16 cellular contexts compared by ENCODE assay signal in genomic region chr14:31893156-31893813, GRCh38.
DNase-seq lines count a peak whose midpoint lies in the region; ATAC-seq and TF ChIP-seq lines count a peak whose summit lies in the region.
"Had no signal": no experiment of that assay in that cellular context is flagged by ENCODE, and none has a peak within 500 bp of the region (broad histone marks: within the 10 kb centered on the region; RNA-seq: fewer than 3 reads in every experiment).

No MANE protein-coding gene starts in this region.

- no peaks in the 10 kb centered on the region for H3K36me3 ChIP-seq in cardiac muscle cell
- H3K36me3 ChIP-seq in neuron (ENCODE audit: insufficient read depth, low read length): no peaks in the 10 kb centered on the region
- H3K36me3 ChIP-seq: upper lobe of left lung had no signal

- H3K9me3 Mint-ChIP-seq in activated naive CD8-positive, alpha-beta T cell treated with anti-CD3 and anti-CD28 coated beads, Interleukin-2, amount 50 U/mL, for 24 hours: no peaks in the 10 kb centered on the region
- H3K9me3 Mint-ChIP-seq: activated T-cell treated with anti-CD3 and anti-CD28 coated beads, Interleukin-2, amount 50 U/mL, for 24 hours had no signal

- H3K4me3 ChIP-seq in cardiac muscle cell (no peak overlapping the region), neuron (ENCODE audit: low read length) (peak overlapping the region; percentile 7)
- H3K4me3 ChIP-seq: upper lobe of left lung had no signal

- TF ChIP-seq CTCF in cardiac muscle cell (IDR thresholded peaks at IDR 0.05; ENCODE audit: low read depth, low read length): no peak

- peaks cover 2% of the 10 kb centered on the region for H3K4me1 Mint-ChIP-seq in activated naive CD8-positive, alpha-beta T cell treated with anti-CD3 and anti-CD28 coated beads, Interleukin-2, amount 50 U/mL, for 24 hours
- H3K4me1 Mint-ChIP-seq: activated CD4-positive, alpha-beta T cell treated with anti-CD3 and anti-CD28 coated beads for 36 hours had no signal

- no peak for ATAC-seq in GM21786 (IDR thresholded peaks at IDR 0.05; ENCODE audit: unreplicated experiment)
- no peak for ATAC-seq in activated naive CD8-positive, alpha-beta T cell treated with anti-CD3 and anti-CD28 coated beads, Interleukin-2, amount 50 U/mL, for 24 hours
- ATAC-seq in GM18870 (IDR thresholded peaks at IDR 0.05; ENCODE audit: unreplicated experiment): no peak
- ATAC-seq: activated CD4-positive, alpha-beta T cell treated with anti-CD3 and anti-CD28 coated beads for 36 hours had no signal

- H3K4me1 ChIP-seq in cardiac muscle cell (ENCODE audit: low read depth): peaks cover 12% of the 10 kb centered on the region
- H3K4me1 ChIP-seq in neuron (ENCODE audit: insufficient read depth, low read length): peaks cover 47% of the 10 kb centered on the region
- H3K4me1 ChIP-seq: parathyroid adenoma had no signal

- H3K27me3 ChIP-seq in cardiac muscle cell: no peaks in the 10 kb centered on the region
- no peaks in the 10 kb centered on the region for H3K27me3 ChIP-seq in neuron (ENCODE audit: insufficient read depth, low read length)
- H3K27me3 ChIP-seq: upper lobe of left lung had no signal

- H3K9me3 ChIP-seq in cardiac muscle cell (ENCODE audit: low read depth) (no peaks in the 10 kb centered on the region), neuron (ENCODE audit: low read length) (no peaks in the 10 kb centered on the region)
- H3K9me3 ChIP-seq: upper lobe of left lung had no signal

- H3K27ac ChIP-seq in cardiac muscle cell: peak overlapping the region; percentile 43
- H3K27ac ChIP-seq: parathyroid adenoma had no signal

- no peaks in the 10 kb centered on the region for H3K36me3 Mint-ChIP-seq in activated naive CD8-positive, alpha-beta T cell treated with anti-CD3 and anti-CD28 coated beads, Interleukin-2, amount 50 U/mL, for 24 hours (ENCODE audit: low read depth)

- H3K27me3 Mint-ChIP-seq in activated naive CD8-positive, alpha-beta T cell treated with anti-CD3 and anti-CD28 coated beads, Interleukin-2, amount 50 U/mL, for 24 hours: peaks cover 13% of the 10 kb centered on the region

- peak overlapping the region; percentile 77 for H2AFZ ChIP-seq in neuron (ENCODE audit: low read depth, low read length)
- H2AFZ ChIP-seq: parathyroid adenoma had no signal

- no peak overlapping the region for H3K4me3 Mint-ChIP-seq in activated naive CD8-positive, alpha-beta T cell treated with anti-CD3 and anti-CD28 coated beads, Interleukin-2, amount 50 U/mL, for 24 hours
- H3K4me3 Mint-ChIP-seq: activated CD4-positive, alpha-beta T cell treated with anti-CD3 and anti-CD28 coated beads for 36 hours; activated T-cell treated with anti-CD3 and anti-CD28 coated beads, Interleukin-2, amount 50 U/mL, for 24 hours had no signal

- DNase-seq in ELR (ENCODE audit: low read depth) (peak; percentile 51), NCI-H69 (lab: John Stamatoyannopoulos, UW) (peak; percentile 83), cardiac muscle cell (ENCODE audit: low read depth in 1 of 2, low spot score in 1 of 2) (peak; percentile 3 to 14), D341Med (ENCODE audit: low spot score) (no peak)
- DNase-seq in activated naive CD8-positive, alpha-beta T cell treated with anti-CD3 and anti-CD28 coated beads, Interleukin-2, amount 50 U/mL, for 24 hours: no peak
- DNase-seq: activated CD4-positive, alpha-beta T cell treated with anti-CD3 and anti-CD28 coated beads for 36 hours; activated T-cell treated with anti-CD3 and anti-CD28 coated beads, Interleukin-2, amount 50 U/mL, for 24 hours; AML-193; DND-41; NCI-H226; stimulated activated CD4-positive, alpha-beta T cell treated with anti-CD3 and anti-CD28 coated beads, Interleukin-2, amount 100 ng/mL, for 24 hours; upper lobe of left lung had no signal

- no peak overlapping the region for H3K27ac Mint-ChIP-seq in activated naive CD8-positive, alpha-beta T cell treated with anti-CD3 and anti-CD28 coated beads, Interleukin-2, amount 50 U/mL, for 24 hours
- H3K27ac Mint-ChIP-seq: activated CD4-positive, alpha-beta T cell treated with anti-CD3 and anti-CD28 coated beads for 36 hours; activated T-cell treated with anti-CD3 and anti-CD28 coated beads, Interleukin-2, amount 50 U/mL, for 24 hours had no signal

Comparison
In these comparisons a context has a peak if more than half of its experiments do, and no peak if none do; other contexts are left out.
1. DNase-seq: peak in ELR (single experiment), NCI-H69 (single experiment) and cardiac muscle cell (2 of 2); none in activated naive CD8-positive, alpha-beta T cell treated with anti-CD3 and anti-CD28 coated beads, Interleukin-2, amount 50 U/mL, for 24 hours (single experiment) and D341Med (single experiment).